Comparison of ENCODE assay signal across 1 cellular context in the genomic region with DNA sequence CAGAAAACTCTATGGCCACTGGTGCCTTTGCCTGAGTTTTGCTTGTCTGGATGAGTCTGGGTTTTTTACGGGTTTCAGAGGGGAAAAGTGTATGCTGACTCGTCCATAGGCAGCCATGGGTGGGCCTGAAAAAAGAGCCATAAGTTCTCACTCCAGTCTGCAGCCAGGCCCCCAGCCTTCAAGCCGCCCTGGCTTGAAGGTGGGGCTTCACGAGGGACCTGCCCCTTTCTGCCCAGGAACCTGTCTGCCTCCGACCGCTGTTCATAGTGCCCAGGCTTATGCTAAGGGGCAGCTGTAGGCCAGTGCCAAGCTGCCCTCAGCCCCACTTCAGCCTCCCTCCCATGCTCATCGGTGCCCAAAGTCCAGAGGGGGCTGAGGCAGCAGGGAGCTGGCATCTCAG.
TF ChIP-seq lines count a peak whose summit lies in the region.

No MANE protein-coding gene starts in this region.

TF ChIP-seq in WTC11, 78 proteins besides CTCF, POLR2A, EP300 and RAD21:
- TF ChIP-seq, protein P1, sequence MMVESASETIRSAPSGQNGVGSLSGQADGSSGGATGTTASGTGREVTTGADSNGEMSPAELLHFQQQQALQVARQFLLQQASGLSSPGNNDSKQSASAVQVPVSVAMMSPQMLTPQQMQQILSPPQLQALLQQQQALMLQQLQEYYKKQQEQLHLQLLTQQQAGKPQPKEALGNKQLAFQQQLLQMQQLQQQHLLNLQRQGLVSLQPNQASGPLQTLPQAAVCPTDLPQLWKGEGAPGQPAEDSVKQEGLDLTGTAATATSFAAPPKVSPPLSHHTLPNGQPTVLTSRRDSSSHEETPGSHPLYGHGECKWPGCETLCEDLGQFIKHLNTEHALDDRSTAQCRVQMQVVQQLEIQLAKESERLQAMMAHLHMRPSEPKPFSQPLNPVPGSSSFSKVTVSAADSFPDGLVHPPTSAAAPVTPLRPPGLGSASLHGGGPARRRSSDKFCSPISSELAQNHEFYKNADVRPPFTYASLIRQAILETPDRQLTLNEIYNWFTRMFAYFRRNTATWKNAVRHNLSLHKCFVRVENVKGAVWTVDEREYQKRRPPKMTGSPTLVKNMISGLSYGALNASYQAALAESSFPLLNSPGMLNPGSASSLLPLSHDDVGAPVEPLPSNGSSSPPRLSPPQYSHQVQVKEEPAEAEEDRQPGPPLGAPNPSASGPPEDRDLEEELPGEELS (CRISPR knock-in tag; IDR thresholded peaks at IDR 0.05): no peak
- TF ChIP-seq EMX1 (CRISPR knock-in tag; IDR thresholded peaks at IDR 0.05): no peak
- no peak for TF ChIP-seq ZNF396 (CRISPR knock-in tag; IDR thresholded peaks at IDR 0.05; ENCODE audit: borderline replicate concordance)
- TF ChIP-seq GRHL2 (CRISPR knock-in tag; IDR thresholded peaks at IDR 0.05; ENCODE audit: insufficient replicate concordance, severe bottlenecking): no peak
- TF ChIP-seq ZNF317 (CRISPR knock-in tag; IDR thresholded peaks at IDR 0.05; ENCODE audit: borderline replicate concordance, low read depth): no peak
- TF ChIP-seq E2F4 (CRISPR knock-in tag; IDR thresholded peaks at IDR 0.05; ENCODE audit: borderline replicate concordance, low read depth): no peak
- no peak for TF ChIP-seq MXD4 (CRISPR knock-in tag; IDR thresholded peaks at IDR 0.05; ENCODE audit: borderline replicate concordance)
- TF ChIP-seq ZNF121 (CRISPR knock-in tag; IDR thresholded peaks at IDR 0.05): no peak
- no peak for TF ChIP-seq FOXK1 (CRISPR knock-in tag; IDR thresholded peaks at IDR 0.05)
- TF ChIP-seq ARID4B (CRISPR knock-in tag; IDR thresholded peaks at IDR 0.05; ENCODE audit: borderline replicate concordance): no peak
- no peak for TF ChIP-seq TP53 (CRISPR knock-in tag; IDR thresholded peaks at IDR 0.05)
- no peak for TF ChIP-seq PRRX2 (CRISPR knock-in tag; IDR thresholded peaks at IDR 0.05)
- no peak for TF ChIP-seq RORB (CRISPR knock-in tag; IDR thresholded peaks at IDR 0.05)
- TF ChIP-seq E2F1 (CRISPR knock-in tag; IDR thresholded peaks at IDR 0.05): no peak
- TF ChIP-seq, protein P2, sequence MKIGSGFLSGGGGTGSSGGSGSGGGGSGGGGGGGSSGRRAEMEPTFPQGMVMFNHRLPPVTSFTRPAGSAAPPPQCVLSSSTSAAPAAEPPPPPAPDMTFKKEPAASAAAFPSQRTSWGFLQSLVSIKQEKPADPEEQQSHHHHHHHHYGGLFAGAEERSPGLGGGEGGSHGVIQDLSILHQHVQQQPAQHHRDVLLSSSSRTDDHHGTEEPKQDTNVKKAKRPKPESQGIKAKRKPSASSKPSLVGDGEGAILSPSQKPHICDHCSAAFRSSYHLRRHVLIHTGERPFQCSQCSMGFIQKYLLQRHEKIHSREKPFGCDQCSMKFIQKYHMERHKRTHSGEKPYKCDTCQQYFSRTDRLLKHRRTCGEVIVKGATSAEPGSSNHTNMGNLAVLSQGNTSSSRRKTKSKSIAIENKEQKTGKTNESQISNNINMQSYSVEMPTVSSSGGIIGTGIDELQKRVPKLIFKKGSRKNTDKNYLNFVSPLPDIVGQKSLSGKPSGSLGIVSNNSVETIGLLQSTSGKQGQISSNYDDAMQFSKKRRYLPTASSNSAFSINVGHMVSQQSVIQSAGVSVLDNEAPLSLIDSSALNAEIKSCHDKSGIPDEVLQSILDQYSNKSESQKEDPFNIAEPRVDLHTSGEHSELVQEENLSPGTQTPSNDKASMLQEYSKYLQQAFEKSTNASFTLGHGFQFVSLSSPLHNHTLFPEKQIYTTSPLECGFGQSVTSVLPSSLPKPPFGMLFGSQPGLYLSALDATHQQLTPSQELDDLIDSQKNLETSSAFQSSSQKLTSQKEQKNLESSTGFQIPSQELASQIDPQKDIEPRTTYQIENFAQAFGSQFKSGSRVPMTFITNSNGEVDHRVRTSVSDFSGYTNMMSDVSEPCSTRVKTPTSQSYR (CRISPR knock-in tag; IDR thresholded peaks at IDR 0.05): no peak
- no peak for TF ChIP-seq RELA (CRISPR knock-in tag; IDR thresholded peaks at IDR 0.05; ENCODE audit: borderline replicate concordance)
- no peak for TF ChIP-seq SMAD4 (CRISPR knock-in tag; IDR thresholded peaks at IDR 0.05)
